Comparison of ENCODE assay signal across 1 cellular context in genomic region chr2:55051026-55051866, GRCh38.
A peak's percentile ranks its signal among the peaks of the same experiment; 100 is the strongest.
TF ChIP-seq lines count a peak whose summit lies in the region.

No MANE protein-coding gene starts in this region.

TF ChIP-seq in HepG2, 621 proteins besides CTCF, POLR2A, EP300 and RAD21 (continued from another document and continues in another):
- TF ChIP-seq ATF4 (CRISPR knock-in tag; IDR thresholded peaks at IDR 0.05) = peak in 1 of 2 experiments; percentile 20; a peak in 1 of 4 replicates
- no peak for TF ChIP-seq MED8 (CRISPR knock-in tag; IDR thresholded peaks at IDR 0.05; ENCODE audit: insufficient replicate concordance)
- 0 out of 2 replicates have a peak, but pooled peaks have one; percentile 27 for TF ChIP-seq ZNF446 (CRISPR knock-in tag; IDR thresholded peaks at IDR 0.05)
- TF ChIP-seq YY1 (IDR thresholded peaks at IDR 0.05; ENCODE audit: insufficient read depth, insufficient replicate concordance, low read depth, low read length) = no peak
- no peak for TF ChIP-seq GMEB1 (CRISPR knock-in tag; IDR thresholded peaks at IDR 0.05; ENCODE audit: borderline replicate concordance)
- no peak for TF ChIP-seq TOPORS (CRISPR knock-in tag; IDR thresholded peaks at IDR 0.05)
- no peak for TF ChIP-seq HNF1B (CRISPR knock-in tag; IDR thresholded peaks at IDR 0.05)
- no peak; the same call in 1 of the 2 replicates for TF ChIP-seq ZFX (CRISPR knock-in tag; IDR thresholded peaks at IDR 0.05; ENCODE audit: low read depth)
- no peak for TF ChIP-seq MTF2 (CRISPR knock-in tag; IDR thresholded peaks at IDR 0.05; ENCODE audit: borderline replicate concordance)
- TF ChIP-seq GTF2F1 (IDR thresholded peaks at IDR 0.05; ENCODE audit: low read length) = no peak
- no peak for TF ChIP-seq FOXK2 (IDR thresholded peaks at IDR 0.05)
- TF ChIP-seq ATF2 (CRISPR knock-in tag; IDR thresholded peaks at IDR 0.05) = no peak; the same call in 1 of the 2 replicates
- TF ChIP-seq MYPOP (CRISPR knock-in tag; IDR thresholded peaks at IDR 0.05) = peak; percentile 46; the same call in 1 of the 2 replicates
- TF ChIP-seq ZNF558 (CRISPR knock-in tag; IDR thresholded peaks at IDR 0.05; ENCODE audit: borderline replicate concordance) = no peak
- no peak for TF ChIP-seq HNRNPK (IDR thresholded peaks at IDR 0.05; ENCODE audit: low read depth, low read length, poor library complexity, severe bottlenecking)
- no peak for TF ChIP-seq ZUFSP (CRISPR knock-in tag; IDR thresholded peaks at IDR 0.05; ENCODE audit: borderline replicate concordance)
- no peak for TF ChIP-seq LCORL (IDR thresholded peaks at IDR 0.05)
- TF ChIP-seq LCORL (CRISPR knock-in tag; IDR thresholded peaks at IDR 0.05) = peak; percentile 38; the same call in 1 of the 2 replicates
- TF ChIP-seq MLX (CRISPR knock-in tag; IDR thresholded peaks at IDR 0.05) = 0 out of 2 replicates have a peak, but pooled peaks have one; percentile 11
- TF ChIP-seq ZNF224 (CRISPR knock-in tag; IDR thresholded peaks at IDR 0.05) = no peak
- TF ChIP-seq TBX2 (CRISPR knock-in tag; IDR thresholded peaks at IDR 0.05; ENCODE audit: borderline replicate concordance) = no peak
- TF ChIP-seq ZNF784 (CRISPR knock-in tag; IDR thresholded peaks at IDR 0.05; ENCODE audit: borderline replicate concordance) = no peak
- no peak for TF ChIP-seq DBP (CRISPR knock-in tag; IDR thresholded peaks at IDR 0.05; ENCODE audit: not compliant biosample characterization)
- TF ChIP-seq SKI (IDR thresholded peaks at IDR 0.05; ENCODE audit: partially characterized antibody) = no peak
- TF ChIP-seq ZBED4 (CRISPR knock-in tag; IDR thresholded peaks at IDR 0.05; ENCODE audit: borderline replicate concordance) = peak; percentile 17; the same call in 1 of the 2 replicates
- peak; percentile 56; the same call in 1 of the 2 replicates for TF ChIP-seq FOSL1 (CRISPR knock-in tag; IDR thresholded peaks at IDR 0.05; ENCODE audit: borderline replicate concordance)
- TF ChIP-seq RNF219 (CRISPR knock-in tag; IDR thresholded peaks at IDR 0.05) = no peak
- TF ChIP-seq ELF1 (CRISPR knock-in tag; IDR thresholded peaks at IDR 0.05) = no peak
- 0 out of 2 replicates have a peak, but pooled peaks have one; percentile 2 for TF ChIP-seq IKZF5 (CRISPR knock-in tag; IDR thresholded peaks at IDR 0.05)
- TF ChIP-seq RCOR2 (CRISPR knock-in tag; IDR thresholded peaks at IDR 0.05) = no peak
- no peak for TF ChIP-seq ETS1 (CRISPR knock-in tag; IDR thresholded peaks at IDR 0.05)
- no peak for TF ChIP-seq SATB2 (CRISPR knock-in tag; IDR thresholded peaks at IDR 0.05)
- peak; percentile 31; the same call in 1 of the 2 replicates for TF ChIP-seq SMAD3 (CRISPR knock-in tag; IDR thresholded peaks at IDR 0.05)
- TF ChIP-seq NR2F1 (CRISPR knock-in tag; IDR thresholded peaks at IDR 0.05) = no peak
- TF ChIP-seq ARID2 (CRISPR knock-in tag; IDR thresholded peaks at IDR 0.05; ENCODE audit: borderline replicate concordance) = no peak
- no peak for TF ChIP-seq RORA (CRISPR knock-in tag; IDR thresholded peaks at IDR 0.05)
- no peak for TF ChIP-seq SALL1 (CRISPR knock-in tag; IDR thresholded peaks at IDR 0.05)
- no peak for TF ChIP-seq KLF12 (CRISPR knock-in tag; IDR thresholded peaks at IDR 0.05; ENCODE audit: borderline replicate concordance)
- no peak for TF ChIP-seq DDIT3 (CRISPR knock-in tag; IDR thresholded peaks at IDR 0.05)
- 0 out of 2 replicates have a peak, but pooled peaks have one; percentile 52 for TF ChIP-seq ZMAT3 (CRISPR knock-in tag; conservative IDR thresholded peaks at IDR 0.05)
